Comparison of ENCODE assay signal across 1 cellular context in the genomic region with DNA sequence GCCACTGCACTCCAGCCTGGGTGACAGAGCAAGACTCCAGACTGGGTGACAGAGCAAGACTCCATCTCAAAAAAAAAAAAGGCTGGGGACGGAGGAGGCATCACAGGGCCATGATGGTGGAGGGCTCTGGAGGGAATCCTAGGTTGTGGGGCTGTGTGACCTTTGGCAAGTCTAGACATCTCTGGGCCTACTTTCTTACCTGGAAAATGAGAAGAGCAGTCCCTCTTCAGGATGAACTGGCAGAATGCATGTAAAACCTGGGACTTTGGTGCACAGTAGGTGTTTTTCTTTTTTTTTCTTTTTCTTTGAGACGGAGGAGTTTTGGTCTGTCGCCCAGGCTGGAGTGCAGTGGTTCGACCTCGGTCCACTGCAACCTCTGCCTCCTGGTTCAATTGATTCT.
TF ChIP-seq lines count a peak whose summit lies in the region.

No MANE protein-coding gene starts in this region.

TF ChIP-seq in HCT116, 20 proteins besides CTCF, POLR2A, EP300 and RAD21:
- TF ChIP-seq FOSL1 (IDR thresholded peaks at IDR 0.05; ENCODE audit: low read depth) = no peak
- no peak for TF ChIP-seq EZH2phosphoT487 (IDR thresholded peaks at IDR 0.05; ENCODE audit: borderline replicate concordance)
- TF ChIP-seq SIN3A (IDR thresholded peaks at IDR 0.05; ENCODE audit: low read depth) = no peak
- no peak for TF ChIP-seq CBX3 (IDR thresholded peaks at IDR 0.05; ENCODE audit: low read depth)
- no peak for TF ChIP-seq EGR1 (IDR thresholded peaks at IDR 0.05; ENCODE audit: low read depth)
- TF ChIP-seq, protein P1, sequence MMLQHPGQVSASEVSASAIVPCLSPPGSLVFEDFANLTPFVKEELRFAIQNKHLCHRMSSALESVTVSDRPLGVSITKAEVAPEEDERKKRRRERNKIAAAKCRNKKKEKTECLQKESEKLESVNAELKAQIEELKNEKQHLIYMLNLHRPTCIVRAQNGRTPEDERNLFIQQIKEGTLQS (IDR thresholded peaks at IDR 0.05) = no peak
- TF ChIP-seq CEBPB (IDR thresholded peaks at IDR 0.05; ENCODE audit: low read depth) = no peak
- TF ChIP-seq SRF (IDR thresholded peaks at IDR 0.05; ENCODE audit: low read depth) = no peak
- TF ChIP-seq, protein P2, sequence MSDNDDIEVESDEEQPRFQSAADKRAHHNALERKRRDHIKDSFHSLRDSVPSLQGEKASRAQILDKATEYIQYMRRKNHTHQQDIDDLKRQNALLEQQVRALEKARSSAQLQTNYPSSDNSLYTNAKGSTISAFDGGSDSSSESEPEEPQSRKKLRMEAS (IDR thresholded peaks at IDR 0.05) = no peak
- no peak for TF ChIP-seq ZFX (IDR thresholded peaks at IDR 0.05)
- no peak for TF ChIP-seq POLR2AphosphoS5 (IDR thresholded peaks at IDR 0.05; ENCODE audit: low read depth, low read length)
- TF ChIP-seq, protein P3, sequence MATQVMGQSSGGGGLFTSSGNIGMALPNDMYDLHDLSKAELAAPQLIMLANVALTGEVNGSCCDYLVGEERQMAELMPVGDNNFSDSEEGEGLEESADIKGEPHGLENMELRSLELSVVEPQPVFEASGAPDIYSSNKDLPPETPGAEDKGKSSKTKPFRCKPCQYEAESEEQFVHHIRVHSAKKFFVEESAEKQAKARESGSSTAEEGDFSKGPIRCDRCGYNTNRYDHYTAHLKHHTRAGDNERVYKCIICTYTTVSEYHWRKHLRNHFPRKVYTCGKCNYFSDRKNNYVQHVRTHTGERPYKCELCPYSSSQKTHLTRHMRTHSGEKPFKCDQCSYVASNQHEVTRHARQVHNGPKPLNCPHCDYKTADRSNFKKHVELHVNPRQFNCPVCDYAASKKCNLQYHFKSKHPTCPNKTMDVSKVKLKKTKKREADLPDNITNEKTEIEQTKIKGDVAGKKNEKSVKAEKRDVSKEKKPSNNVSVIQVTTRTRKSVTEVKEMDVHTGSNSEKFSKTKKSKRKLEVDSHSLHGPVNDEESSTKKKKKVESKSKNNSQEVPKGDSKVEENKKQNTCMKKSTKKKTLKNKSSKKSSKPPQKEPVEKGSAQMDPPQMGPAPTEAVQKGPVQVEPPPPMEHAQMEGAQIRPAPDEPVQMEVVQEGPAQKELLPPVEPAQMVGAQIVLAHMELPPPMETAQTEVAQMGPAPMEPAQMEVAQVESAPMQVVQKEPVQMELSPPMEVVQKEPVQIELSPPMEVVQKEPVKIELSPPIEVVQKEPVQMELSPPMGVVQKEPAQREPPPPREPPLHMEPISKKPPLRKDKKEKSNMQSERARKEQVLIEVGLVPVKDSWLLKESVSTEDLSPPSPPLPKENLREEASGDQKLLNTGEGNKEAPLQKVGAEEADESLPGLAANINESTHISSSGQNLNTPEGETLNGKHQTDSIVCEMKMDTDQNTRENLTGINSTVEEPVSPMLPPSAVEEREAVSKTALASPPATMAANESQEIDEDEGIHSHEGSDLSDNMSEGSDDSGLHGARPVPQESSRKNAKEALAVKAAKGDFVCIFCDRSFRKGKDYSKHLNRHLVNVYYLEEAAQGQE (IDR thresholded peaks at IDR 0.05; ENCODE audit: low read depth) = no peak
- no peak for TF ChIP-seq ELF1 (IDR thresholded peaks at IDR 0.05; ENCODE audit: borderline replicate concordance, low read depth)
- no peak for TF ChIP-seq TCF7L2 (IDR thresholded peaks at IDR 0.05; ENCODE audit: borderline replicate concordance, extremely low read depth, insufficient read depth, insufficient read length)
- TF ChIP-seq, protein P4, sequence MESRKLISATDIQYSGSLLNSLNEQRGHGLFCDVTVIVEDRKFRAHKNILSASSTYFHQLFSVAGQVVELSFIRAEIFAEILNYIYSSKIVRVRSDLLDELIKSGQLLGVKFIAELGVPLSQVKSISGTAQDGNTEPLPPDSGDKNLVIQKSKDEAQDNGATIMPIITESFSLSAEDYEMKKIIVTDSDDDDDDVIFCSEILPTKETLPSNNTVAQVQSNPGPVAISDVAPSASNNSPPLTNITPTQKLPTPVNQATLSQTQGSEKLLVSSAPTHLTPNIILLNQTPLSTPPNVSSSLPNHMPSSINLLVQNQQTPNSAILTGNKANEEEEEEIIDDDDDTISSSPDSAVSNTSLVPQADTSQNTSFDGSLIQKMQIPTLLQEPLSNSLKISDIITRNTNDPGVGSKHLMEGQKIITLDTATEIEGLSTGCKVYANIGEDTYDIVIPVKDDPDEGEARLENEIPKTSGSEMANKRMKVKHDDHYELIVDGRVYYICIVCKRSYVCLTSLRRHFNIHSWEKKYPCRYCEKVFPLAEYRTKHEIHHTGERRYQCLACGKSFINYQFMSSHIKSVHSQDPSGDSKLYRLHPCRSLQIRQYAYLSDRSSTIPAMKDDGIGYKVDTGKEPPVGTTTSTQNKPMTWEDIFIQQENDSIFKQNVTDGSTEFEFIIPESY (IDR thresholded peaks at IDR 0.05; ENCODE audit: extremely low read depth, insufficient replicate concordance, low read length) = no peak
- TF ChIP-seq YY1 (IDR thresholded peaks at IDR 0.05; ENCODE audit: extremely low read depth, insufficient replicate concordance, low read depth, low read length) = no peak
- no peak for TF ChIP-seq SP1 (IDR thresholded peaks at IDR 0.05; ENCODE audit: low read depth)
- TF ChIP-seq ZNF274 (IDR thresholded peaks at IDR 0.05; ENCODE audit: low read depth, low read length) = no peak
- no peak for TF ChIP-seq JUND (IDR thresholded peaks at IDR 0.05)
